ENCODE assay signal across 22 cellular contexts in genomic region chr2:27273123-27273522, GRCh38. TPM values are rescaled to one million over a fixed set of nuclear protein-coding genes. Genes with fewer than 3 reads are reported as not detected.
A peak's percentile ranks its signal among the peaks of the same experiment; 100 is the strongest.
DNase-seq lines count a peak whose midpoint lies in the region; ATAC-seq, FAIRE-seq and TF ChIP-seq lines count a peak whose summit lies in the region.
"Had no signal": no experiment of that assay in that cellular context is flagged by ENCODE, and none has a peak within 500 bp of the region (broad histone marks: within the 10 kb centered on the region; RNA-seq: fewer than 3 reads in every experiment).

No MANE protein-coding gene starts in this region.

- ATAC-seq in WTC11 (no peak), left ventricle myocardium superior (peak; percentile 14), HG03280 (IDR thresholded peaks at IDR 0.05; ENCODE audit: unreplicated experiment) (no peak)
- ATAC-seq: CD8-positive, alpha-beta T cell had no signal

- no peak for TF ChIP-seq EP300 in H1 (IDR thresholded peaks at IDR 0.05; ENCODE audit: borderline replicate concordance in 1 of 2, low read depth in 2 of 2, low read length in 2 of 2)

- peaks cover 7% of the 10 kb centered on the region for H3K27me3 Mint-ChIP-seq in WTC11 (ENCODE audit: low read depth)

- H4K5ac ChIP-seq in H1 (ENCODE audit: insufficient read length, low read depth, low read length) = no peak overlapping the region

- H3K27me3 ChIP-seq in H1 (replicated peaks in 1 of 4; ENCODE audit: control insufficient read depth in 3 of 4, extremely low read depth in 1 of 4, insufficient read depth in 3 of 4, low read length in 3 of 4) (no peaks in the 10 kb centered on the region), testis (no peaks in the 10 kb centered on the region), SJCRH30 (peaks cover 28% of the 10 kb centered on the region)
- H3K27me3 ChIP-seq: BE2C had no signal

- no peak overlapping the region for H3K14ac ChIP-seq in H1 (ENCODE audit: insufficient read length)

- CTCF ChIA-PET in WTC11 (lab: Charles Lee) = interaction anchor here (0.6 to 4.1 kb wide), 9 partner anchors 8 to 814 kb away, joined by 3 to 34 read pairs (median 5); partner anchors contain the start of genes PREB and TRIM54
- CTCF ChIA-PET in H1 (lab: Charles Lee; ENCODE audit: partially characterized antibody) = interaction anchor here (0.6 to 14.1 kb wide), 13 partner anchors 8 to 83 kb away, joined by 3 to 288 read pairs (median 7); partner anchors contain the start of genes DNAJC5G, SLC30A3, TRIM54 and UCN

- no peak overlapping the region for H3K56ac ChIP-seq in H1 (replicated peaks; ENCODE audit: insufficient read length, low read depth, low read length)

- POLR2A ChIA-PET in WTC11 (lab: Charles Lee) (interaction anchor here (1.5 kb wide), 1 partner anchor 9 kb away, joined by 3 read pairs; the partner anchor contains the start of gene TRIM54), H1 (lab: Charles Lee; ENCODE audit: partially characterized antibody) (interaction anchor here (1.0 to 4.9 kb wide), 7 partner anchors 9 to 35 kb away, joined by 3 to 22 read pairs (median 4); partner anchors contain the start of genes SLC30A3, TRIM54 and UCN)

- DNase-seq in WTC11 (ENCODE audit: low spot score) (no peak), H1 (ENCODE audit: low read depth in 1 of 2, low spot score in 2 of 2) (no peak), left ventricle myocardium superior (no peak), testis (peak; percentile 73), ecto neural progenitor cell (ENCODE audit: low spot score) (no peak), SJCRH30 (no peak)
- DNase-seq: BE2C; CD8-positive, alpha-beta T cell; COR-L47; DMS153; DMS79 treated with DMSO at 0.1 percent for 48 hours; EL; HCEC 1CT; HFFc6 had no signal

- peaks cover 6% of the 10 kb centered on the region; the same call in 1 of the 2 replicates for H3K4me1 Mint-ChIP-seq in WTC11

- H2BK12ac ChIP-seq in H1 (ENCODE audit: low read depth, low read length) = no peak overlapping the region

- FAIRE-seq in H1 (lab: Jason Lieb, UNC) = no peak
- FAIRE-seq: A204.1, D721Med, G401.6, GM12892 had no signal

- H3K27ac ChIP-seq in H1 (ENCODE audit: low read depth, low read length) (no peak overlapping the region), testis (peak overlapping the region; percentile 76 to 80), SJCRH30 (no peak overlapping the region)
- H3K27ac ChIP-seq: C4-2B, HL-60 had no signal

- H2AK5ac ChIP-seq in H1 (ENCODE audit: low read depth, low read length) = no peak overlapping the region

- H3K79me1 ChIP-seq in H1 (ENCODE audit: low read depth, low read length) = no peaks in the 10 kb centered on the region

- intact Hi-C loops in left ventricle myocardium superior (cut with micrococcal nuclease) (no loop called here), testis (cut with DNase I; ENCODE audit: low total_unique reads) (no loop called here)

- H3K23me2 ChIP-seq in H1 (ENCODE audit: low read depth, low read length) = no peaks in the 10 kb centered on the region

- H4K20me1 ChIP-seq in H1 (replicated peaks in 1 of 2; ENCODE audit: control insufficient read depth in 1 of 2, insufficient read depth in 2 of 2, low read length in 2 of 2) = no peaks in the 10 kb centered on the region

- H3K79me2 ChIP-seq in H1 (ENCODE audit: control insufficient read depth in 1 of 2, insufficient read depth in 2 of 2, low read length in 2 of 2) = no peaks in the 10 kb centered on the region

- H4K91ac ChIP-seq in H1 (replicated peaks; ENCODE audit: insufficient read length, low read length) = no peak overlapping the region

- H2BK20ac ChIP-seq in H1 (ENCODE audit: low read length) = 0 out of 2 replicates have a peak overlapping the region, but pooled peaks have one; percentile 3

- no peak overlapping the region for H3K18ac ChIP-seq in H1 (ENCODE audit: extremely low read depth, low read length)

- TF ChIP-seq CTCF in WTC11 (IDR thresholded peaks at IDR 0.05) = no peak
- TF ChIP-seq CTCF in H1 (IDR thresholded peaks at IDR 0.05; ENCODE audit: control extremely low read depth in 1 of 3, insufficient read depth in 1 of 3, low read depth in 1 of 3, low read length in 3 of 3) = no peak
- no peak for TF ChIP-seq CTCF in testis (IDR thresholded peaks at IDR 0.05)

- H4K8ac ChIP-seq in H1 (ENCODE audit: extremely low read depth, insufficient read depth, low read length) = no peak overlapping the region

- no peak overlapping the region for H2AFZ ChIP-seq in H1 (ENCODE audit: low read length)

- H3K4me1 ChIP-seq in H1 (replicated peaks in 1 of 4; ENCODE audit: control insufficient read depth in 3 of 4, insufficient read depth in 4 of 4, low read length in 3 of 4) = peaks cover 0 to 5% (median 0%) of the 10 kb centered on the region in 4 experiments; a peak in 2 of 7 replicates
- peaks cover 36% of the 10 kb centered on the region for H3K4me1 ChIP-seq in testis
- no peaks in the 10 kb centered on the region for H3K4me1 ChIP-seq in SJCRH30
- H3K4me1 ChIP-seq: BE2C had no signal

- H3K4me2 ChIP-seq in H1 (ENCODE audit: insufficient read depth in 1 of 2, low read depth in 2 of 2, low read length in 2 of 2) = no peak overlapping the region

- H3K9ac ChIP-seq in H1 (replicated peaks in 1 of 4; ENCODE audit: extremely low read depth in 1 of 4, low read depth in 3 of 4, low read length in 3 of 4) = no peak overlapping the region

- H3K4me3 ChIP-seq in H1 (ENCODE audit: extremely low read depth in 1 of 4, insufficient read depth in 2 of 4, low read depth in 3 of 4, low read length in 4 of 4) (no peak overlapping the region), testis (no peak overlapping the region), SJCRH30 (no peak overlapping the region)

- H3K36me3 Mint-ChIP-seq in WTC11 = no peaks in the 10 kb centered on the region
- H3K36me3 Mint-ChIP-seq: CD8-positive, alpha-beta T cell had no signal

- H2BK120ac ChIP-seq in H1 (replicated peaks; ENCODE audit: low read depth, low read length) = no peak overlapping the region

- no peak overlapping the region for H3K23ac ChIP-seq in H1 (ENCODE audit: insufficient read length)

- peaks cover 8% of the 10 kb centered on the region for H3K9me3 Mint-ChIP-seq in WTC11
- H3K9me3 Mint-ChIP-seq: CD8-positive, alpha-beta T cell; HFFc6 had no signal

- no peak overlapping the region for H2BK15ac ChIP-seq in H1 (ENCODE audit: low read length)

- TF ChIP-seq POLR2A in H1 (IDR thresholded peaks at IDR 0.05; ENCODE audit: control extremely low read depth in 1 of 2, low read depth in 2 of 2, low read length in 2 of 2) (no peak), testis (IDR thresholded peaks at IDR 0.05) (no peak)

- H3K27ac Mint-ChIP-seq in WTC11 = peak overlapping the region; percentile 52; the same call in 1 of the 2 replicates
- H3K27ac Mint-ChIP-seq: CD8-positive, alpha-beta T cell; HFFc6 had no signal

- WGBS in H1 (ENCODE audit: extremely low coverage in 1 of 2, insufficient coverage in 1 of 2, insufficient read length in 1 of 2, insufficient replicate concordance in 2 of 2, low coverage in 1 of 2, low lambda C conversion rate in 2 of 2, missing lambda C conversion rate in 1 of 2), 2 experiments = 74% methylated on average over 4 of the region's 4 CpGs; no CpG with 5 or more reads in 1 of the 2 experiments
- WGBS in testis, 2 donors = 15 to 24% methylated on average over 4 of the region's 4 CpGs

- H3K9me3 ChIP-seq in H1 (ENCODE audit: insufficient read depth in 2 of 2, low read depth in 1 of 2, low read length in 1 of 2) = no peaks in the 10 kb centered on the region
- no peaks in the 10 kb centered on the region for H3K9me3 ChIP-seq in testis
- H3K9me3 ChIP-seq in SJCRH30 (replicated peaks) = no peaks in the 10 kb centered on the region
- H3K9me3 ChIP-seq: BE2C had no signal

- H3K36me3 ChIP-seq in H1 (ENCODE audit: control insufficient read depth in 2 of 4, insufficient read depth in 4 of 4, low read length in 3 of 4) (no peaks in the 10 kb centered on the region), testis (ENCODE audit: low read depth, missing control alignments) (no peaks in the 10 kb centered on the region), SJCRH30 (no peaks in the 10 kb centered on the region)
- H3K36me3 ChIP-seq: BE2C had no signal

- no peak overlapping the region for H2BK5ac ChIP-seq in H1 (ENCODE audit: low read depth, low read length)

- H3K4me3 Mint-ChIP-seq in WTC11 = no peak overlapping the region
- H3K4me3 Mint-ChIP-seq: CD8-positive, alpha-beta T cell; HFFc6 had no signal

- no peak for TF ChIP-seq RAD21 in H1 (IDR thresholded peaks at IDR 0.05 in 1 of 2, conservative IDR thresholded peaks at IDR 0.05 in 1 of 2; ENCODE audit: low read depth in 2 of 2, low read length in 2 of 2)

- no peak overlapping the region for H3K4ac ChIP-seq in H1 (replicated peaks; ENCODE audit: insufficient read length, low read depth, low read length)

RNA-seq across cellular contexts. Expression of gene DNAJC5G, which starts 2.1 kb away (rescaled TPM):
- total RNA-seq in WTC11 (2021) (0.18 to 0.44 TPM (median 0.34 TPM) in 3 replicates), left ventricle myocardium superior (2.1 TPM), testis (10 to 100 TPM; 37.4 to 57.9 TPM)
- 1.4 TPM in 2 replicates for total RNA-seq in H1 (2021; fragmentation: NEBNext Ultra II Directional; extraction: Animal tissue kit (Norgen Biotek cat#: 25700))
- polyA plus RNA-seq in H1 (2011; rRNA removed) (0.75 and 0.83 TPM in 2 replicates), testis (ENCODE audit: insufficient read depth, low read depth, low replicate concordance) (65.0 TPM)
- 1.0 TPM for polyA plus RNA-seq in H1 (2011; cell fraction: cytosol; rRNA removed)
- polyA plus RNA-seq in H1 (2011; cell fraction: nucleus; rRNA removed) = 2.6 TPM
- 0.86 to 1.3 TPM (median 1.1 TPM) in 4 replicates for polyA plus RNA-seq in H1 (2012, experiment 1 of 2)
- polyA plus RNA-seq in H1 (2012, experiment 2 of 2) = 0.18 TPM
- 0.51 TPM for polyA plus RNA-seq in H1 (2013, experiment 1 of 2)
- polyA plus RNA-seq in H1 (2013, experiment 2 of 2) = 0.63 TPM
- 0.60 and 1.7 TPM in 2 replicates for polyA minus RNA-seq in H1 (2011; rRNA and poly(A)+ RNA removed)
- 1.2 TPM for polyA minus RNA-seq in H1 (2011; cell fraction: cytosol; rRNA and poly(A)+ RNA removed)
- polyA minus RNA-seq in H1 (2011; cell fraction: nucleus; rRNA and poly(A)+ RNA removed) = 1.00 TPM
- not detected in 2 replicates for total RNA-seq in SJCRH30 (2014; rRNA removed; shearing (Covaris generic))
- total RNA-seq: CD8-positive, alpha-beta T cell; H4; HFFc6 had no signal

RNA-seq across cellular contexts. Expression of gene TRIM54, which starts 9.1 kb away (rescaled TPM):
- total RNA-seq in WTC11 (2021) = 3.0 to 3.4 TPM (median 3.3 TPM) in 3 replicates
- 3.9 and 4.2 TPM in 2 replicates for total RNA-seq in H1 (2021; fragmentation: NEBNext Ultra II Directional; extraction: Animal tissue kit (Norgen Biotek cat#: 25700))
- polyA plus RNA-seq in H1 (2011; rRNA removed) = 5.8 and 6.1 TPM in 2 replicates
- 7.8 TPM for polyA plus RNA-seq in H1 (2011; cell fraction: cytosol; rRNA removed)
- polyA plus RNA-seq in H1 (2011; cell fraction: nucleus; rRNA removed) = 12.0 TPM
- 4.3 to 7.4 TPM (median 6.5 TPM) in 4 replicates for polyA plus RNA-seq in H1 (2012, experiment 1 of 2)
- polyA plus RNA-seq in H1 (2012, experiment 2 of 2) = 3.4 TPM
- polyA plus RNA-seq in H1 (2013, experiment 1 of 2) = 2.9 TPM
- 2.2 TPM for polyA plus RNA-seq in H1 (2013, experiment 2 of 2)
- polyA minus RNA-seq in H1 (2011; rRNA and poly(A)+ RNA removed) = 4.3 and 5.3 TPM in 2 replicates
- 1.8 TPM for polyA minus RNA-seq in H1 (2011; cell fraction: cytosol; rRNA and poly(A)+ RNA removed)
- polyA minus RNA-seq in H1 (2011; cell fraction: nucleus; rRNA and poly(A)+ RNA removed) = 2.7 TPM
- total RNA-seq in left ventricle myocardium superior = 291 TPM
- total RNA-seq in testis = 10 to 100 TPM; 38.5 to 46.8 TPM
- polyA plus RNA-seq in testis (ENCODE audit: insufficient read depth, low read depth, low replicate concordance) = 28.3 TPM
- 0.23 and 0.34 TPM in 2 replicates for total RNA-seq in SJCRH30 (2014; rRNA removed; shearing (Covaris generic))
- total RNA-seq: CD8-positive, alpha-beta T cell; HFFc6 had no signal

RNA-seq across cellular contexts. Expression of gene SLC30A3, which starts 10.3 kb away (rescaled TPM):
- total RNA-seq in WTC11 (2021) (8.0 to 8.9 TPM (median 8.1 TPM) in 3 replicates), left ventricle myocardium superior (9.4 TPM), testis (100 to 1,000 TPM; 130 to 160 TPM)
- total RNA-seq in H1 (2021; fragmentation: NEBNext Ultra II Directional; extraction: Animal tissue kit (Norgen Biotek cat#: 25700)) = 15.2 and 16.1 TPM in 2 replicates
- polyA plus RNA-seq in H1 (2011; rRNA removed) (30.7 and 48.7 TPM in 2 replicates), testis (ENCODE audit: insufficient read depth, low read depth, low replicate concordance) (111 TPM)
- 26.6 TPM for polyA plus RNA-seq in H1 (2011; cell fraction: cytosol; rRNA removed)
- 50.1 TPM for polyA plus RNA-seq in H1 (2011; cell fraction: nucleus; rRNA removed)
- 9.2 to 18.3 TPM (median 16.3 TPM) in 4 replicates for polyA plus RNA-seq in H1 (2012, experiment 1 of 2)
- polyA plus RNA-seq in H1 (2012, experiment 2 of 2) = 11.6 TPM
- polyA plus RNA-seq in H1 (2013, experiment 1 of 2) = 11.0 TPM
- 13.3 TPM for polyA plus RNA-seq in H1 (2013, experiment 2 of 2)
- polyA minus RNA-seq in H1 (2011; rRNA and poly(A)+ RNA removed) = 8.9 and 11.3 TPM in 2 replicates
- 13.8 TPM for polyA minus RNA-seq in H1 (2011; cell fraction: cytosol; rRNA and poly(A)+ RNA removed)
- 11.0 TPM for polyA minus RNA-seq in H1 (2011; cell fraction: nucleus; rRNA and poly(A)+ RNA removed)
- 4.4 and 4.9 TPM in 2 replicates for total RNA-seq in SJCRH30 (2014; rRNA removed; shearing (Covaris generic))
- total RNA-seq: CD8-positive, alpha-beta T cell; HFFc6 had no signal

RNA-seq across cellular contexts. Expression of gene UCN, which starts 35.1 kb away (rescaled TPM):
- total RNA-seq in WTC11 (2021) (0.68 to 1.2 TPM (median 0.71 TPM) in 3 replicates), left ventricle myocardium superior (0.55 TPM), testis (10 to 100 TPM; 16.2 to 18.8 TPM)
- not detected in 2 replicates for total RNA-seq in H1 (2021; fragmentation: NEBNext Ultra II Directional; extraction: Animal tissue kit (Norgen Biotek cat#: 25700))
- polyA plus RNA-seq in H1 (2011; rRNA removed) (0.35 and 0.93 TPM in 2 replicates), testis (ENCODE audit: insufficient read depth, low read depth, low replicate concordance) (0.75 TPM)
- 0.58 TPM for polyA plus RNA-seq in H1 (2011; cell fraction: cytosol; rRNA removed)
- polyA plus RNA-seq in H1 (2011; cell fraction: nucleus; rRNA removed) = 1.6 TPM
- 0.38 to 0.58 TPM (median 0.43 TPM) in 3 of 4 replicates, not detected in the other for polyA plus RNA-seq in H1 (2012, experiment 1 of 2)
- polyA plus RNA-seq in H1 (2012, experiment 2 of 2) = not detected
- 0.28 TPM for polyA plus RNA-seq in H1 (2013, experiment 1 of 2)
- polyA plus RNA-seq in H1 (2013, experiment 2 of 2) = 0.15 TPM
- polyA minus RNA-seq in H1 (2011; rRNA and poly(A)+ RNA removed) = not detected in 2 replicates
- polyA minus RNA-seq in H1 (2011; cell fraction: cytosol; rRNA and poly(A)+ RNA removed) = not detected
- polyA minus RNA-seq in H1 (2011; cell fraction: nucleus; rRNA and poly(A)+ RNA removed) = not detected
- total RNA-seq in SJCRH30 (2014; rRNA removed; shearing (Covaris generic)) = 0.32 and 1.6 TPM in 2 replicates
- total RNA-seq: H4 had no signal

RNA-seq across cellular contexts. Expression of gene MPV17, which starts 49.8 kb away (rescaled TPM):
- total RNA-seq in WTC11 (2021) (51.5 to 60.4 TPM (median 59.3 TPM) in 3 replicates), left ventricle myocardium superior (47.2 TPM), testis (10 to 100 TPM; 71.2 to 72.3 TPM)
- total RNA-seq in H1 (2021; fragmentation: NEBNext Ultra II Directional; extraction: Animal tissue kit (Norgen Biotek cat#: 25700)) = 45.2 and 46.1 TPM in 2 replicates
- polyA plus RNA-seq in H1 (2011; rRNA removed) (148 and 181 TPM in 2 replicates), testis (ENCODE audit: insufficient read depth, low read depth, low replicate concordance) (59.5 TPM)
- polyA plus RNA-seq in H1 (2011; cell fraction: cytosol; rRNA removed) = 116 TPM
- polyA plus RNA-seq in H1 (2011; cell fraction: nucleus; rRNA removed) = 98.4 TPM
- 73.4 to 78.7 TPM (median 77.0 TPM) in 4 replicates for polyA plus RNA-seq in H1 (2012, experiment 1 of 2)
- polyA plus RNA-seq in H1 (2012, experiment 2 of 2) = 91.9 TPM
- 93.7 TPM for polyA plus RNA-seq in H1 (2013, experiment 1 of 2)
- polyA plus RNA-seq in H1 (2013, experiment 2 of 2) = 97.7 TPM
- 104 and 115 TPM in 2 replicates for polyA minus RNA-seq in H1 (2011; rRNA and poly(A)+ RNA removed)
- 27.7 TPM for polyA minus RNA-seq in H1 (2011; cell fraction: cytosol; rRNA and poly(A)+ RNA removed)
- 39.2 TPM for polyA minus RNA-seq in H1 (2011; cell fraction: nucleus; rRNA and poly(A)+ RNA removed)
- 74.2 and 76.6 TPM in 2 replicates for total RNA-seq in SJCRH30 (2014; rRNA removed; shearing (Covaris generic))

Comparison
In these comparisons a context has a peak if more than half of its experiments do, and no peak if none do; other contexts are left out.
1. H3K27ac ChIP-seq: peak in testis (2 of 2); none in H1 (single experiment) and SJCRH30 (single experiment).
2. RNA of gene DNAJC5G, which starts 2.1 kb away (total RNA-seq): 37.4 to 57.9 TPM in testis; 2.1 TPM in left ventricle myocardium superior (single experiment), 1.4 TPM in H1, 0.18 to 0.44 TPM in WTC11 and not detected in SJCRH30; every median in the first group is over 10 times any median in the second.